8 cellular contexts compared by ENCODE assay signal in genomic region chr2:127525692-127526141, GRCh38. TPM values are rescaled to one million over a fixed set of nuclear protein-coding genes. Genes with fewer than 3 reads are reported as not detected.
A peak's percentile ranks its signal among the peaks of the same experiment; 100 is the strongest.
DNase-seq lines count a peak whose midpoint lies in the region; ATAC-seq and TF ChIP-seq lines count a peak whose summit lies in the region.

No MANE protein-coding gene starts in this region.

- H3K36me3 ChIP-seq in cardiac muscle cell (peaks cover 8% of the 10 kb centered on the region), thoracic aorta (no peaks in the 10 kb centered on the region)

- peaks cover 19% of the 10 kb centered on the region for H3K36me3 Mint-ChIP-seq in MCF 10A (ENCODE audit: insufficient read depth, unreplicated experiment)

- peaks cover 5% of the 10 kb centered on the region for H3K4me1 ChIP-seq in cardiac muscle cell (ENCODE audit: low read depth)
- peaks cover 7 to 22% of the 10 kb centered on the region in 2 donors for H3K4me1 ChIP-seq in thoracic aorta (ENCODE audit: control insufficient read depth in 1 of 2, low read depth in 2 of 2)

- CTCF ChIA-PET in MCF 10A (lab: Yijun Ruan, JAX): interaction anchor here (0.6 kb wide), 1 partner anchor 142 kb away, joined by 4 read pairs; no protein-coding TSS in a partner anchor

- no peaks in the 10 kb centered on the region for H3K9me3 Mint-ChIP-seq in MCF 10A (ENCODE audit: unreplicated experiment)

- DNase-seq in cardiac muscle cell (ENCODE audit: low read depth in 1 of 2, low spot score in 1 of 2) (peak; percentile 58 to 63), cardiac septum (ENCODE audit: low spot score) (no peak), NOMO-1 treated with dmso at 0.1 percent for 144 hours (lab: John Stamatoyannopoulos, UW; ENCODE audit: unreplicated experiment) (peak; percentile 13), MCF 10A (ENCODE audit: unreplicated experiment) (peak; percentile 51), left kidney (ENCODE audit: low read depth, low spot score) (peak; percentile 68), thoracic aorta (ENCODE audit: low spot score) (no peak), NCI-H226 (no peak)

- no peaks in the 10 kb centered on the region for H3K27me3 Mint-ChIP-seq in MCF 10A (ENCODE audit: insufficient read depth, unreplicated experiment)

- POLR2A ChIA-PET in MCF 10A (lab: Yijun Ruan, JAX): interaction anchor here (0.6 to 2.3 kb wide), 18 partner anchors 10 to 565 kb away, joined by 3 to 76 read pairs (median 4); partner anchors contain the start of genes UGGT1 and WDR33

- TSS peak; percentile 49 for BruUV-seq in MCF 10A (replicated peaks; lab: Mats Ljungman, UMichigan)

- H3K4me3 Mint-ChIP-seq in MCF 10A (ENCODE audit: unreplicated experiment): peak overlapping the region; percentile 79

- H3K27ac ChIP-seq in cardiac muscle cell: peak overlapping the region; percentile 98
- H3K27ac ChIP-seq in thoracic aorta: peak overlapping the region; percentile 83 to 95

- ATAC-seq in thoracic aorta (ENCODE audit: insufficient number of reproducible peaks, low FRiP score, low read depth) (peak; percentile 1), HG02840 (IDR thresholded peaks at IDR 0.05; ENCODE audit: low FRiP score, unreplicated experiment) (no peak)

- TF ChIP-seq CTCF in cardiac muscle cell (IDR thresholded peaks at IDR 0.05; ENCODE audit: low read depth, low read length): no peak
- no peak for TF ChIP-seq CTCF in MCF 10A (IDR thresholded peaks at IDR 0.05; ENCODE audit: unreplicated experiment)
- TF ChIP-seq CTCF in thoracic aorta (IDR thresholded peaks at IDR 0.05): no peak

- peak overlapping the region; percentile 80 for H3K4me3 ChIP-seq in cardiac muscle cell
- peak overlapping the region; percentile 95 for H3K4me3 ChIP-seq in thoracic aorta

- H3K4me1 Mint-ChIP-seq in MCF 10A (ENCODE audit: insufficient read depth, unreplicated experiment): peaks cover 17% of the 10 kb centered on the region

- no peaks in the 10 kb centered on the region for H3K27me3 ChIP-seq in cardiac muscle cell
- H3K27me3 ChIP-seq in thoracic aorta (replicated peaks; ENCODE audit: insufficient read depth): no peaks in the 10 kb centered on the region

- H3K9me3 ChIP-seq in cardiac muscle cell (ENCODE audit: low read depth): no peaks in the 10 kb centered on the region
- H3K9me3 ChIP-seq in thoracic aorta: no peaks in the 10 kb centered on the region

- H3K27ac Mint-ChIP-seq in MCF 10A (ENCODE audit: low read depth, unreplicated experiment): peak overlapping the region; percentile 95

- intact Hi-C loops in cardiac septum (cut with DNase I) (loop anchor here (1.0 to 5.0 kb wide), 3 partner anchors 10 to 332 kb away; partner anchors contain the start of gene POLR2D), MCF 10A (cut with micrococcal nuclease) (loop anchor here (1.0 to 10.0 kb wide), 3 partner anchors 17 to 289 kb away; partner anchors contain the start of gene WDR33)

RNA-seq across cellular contexts. Expression of gene IWS1, which starts 0.6 kb away (rescaled TPM):
- 47.2 and 55.6 TPM in 2 replicates for total RNA-seq in cardiac muscle cell
- polyA plus RNA-seq in cardiac muscle cell: 52.4 and 53.8 TPM in 2 replicates
- 40.7 TPM for total RNA-seq in cardiac septum
- 56.8 and 57.0 TPM in 2 replicates for total RNA-seq in MCF 10A (2022)
- total RNA-seq in thoracic aorta: 10 to 100 TPM; 43.2 to 54.0 TPM

RNA-seq across cellular contexts. Expression of gene MYO7B, which starts 9.8 kb away (rescaled TPM):
- total RNA-seq in cardiac muscle cell (0.06 TPM in 1 of 2 replicates, not detected in the other), cardiac septum (0.78 TPM), MCF 10A (2022) (not detected in 2 replicates), thoracic aorta (under 1 TPM; 0.14 to 0.78 TPM)
- 0.12 TPM in 1 of 2 replicates, not detected in the other for polyA plus RNA-seq in cardiac muscle cell

Comparison
In these comparisons a context has a peak if more than half of its experiments do, and no peak if none do; other contexts are left out.
1. DNase-seq: peak in cardiac muscle cell (2 of 2), NOMO-1 treated with dmso at 0.1 percent for 144 hours (single experiment), MCF 10A (single experiment) and left kidney (single experiment); none in cardiac septum (single experiment), thoracic aorta (single experiment) and NCI-H226 (single experiment).